Comparison of ENCODE assay signal across 8 cellular contexts in the genomic region with DNA sequence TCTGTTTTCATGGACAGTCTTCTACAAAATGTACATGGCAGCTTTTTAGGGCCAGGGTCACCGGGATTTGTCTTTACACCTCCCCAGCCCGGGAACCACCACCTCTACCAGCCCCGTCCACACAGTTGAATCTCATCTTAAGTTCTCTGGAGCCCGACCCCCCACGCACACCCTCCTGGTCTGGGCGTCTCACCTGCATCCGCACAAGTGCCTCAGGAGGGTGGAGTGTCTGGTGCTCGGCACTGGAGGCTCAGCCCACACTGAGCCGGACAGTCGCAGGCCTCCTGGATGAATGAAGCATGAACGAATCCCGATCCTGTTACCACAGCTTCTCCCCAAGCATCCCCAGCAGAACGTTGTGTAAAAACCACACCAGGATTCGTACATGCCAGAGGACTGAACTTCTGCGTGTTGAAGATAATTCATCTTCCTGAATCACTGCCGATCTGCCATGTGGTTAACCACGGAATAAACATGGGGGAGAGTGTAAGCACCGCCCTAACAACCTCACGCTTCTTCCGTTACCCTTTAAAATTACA.
DNase-seq lines count a peak whose midpoint lies in the region; ATAC-seq and TF ChIP-seq lines count a peak whose summit lies in the region.

No MANE protein-coding gene starts in this region.

- no peak overlapping the region for H3K9ac ChIP-seq in colonic mucosa (ENCODE audit: low read depth in 2 of 2, low read length in 2 of 2)

- no peaks in the 10 kb centered on the region for H3K27me3 Mint-ChIP-seq in activated CD4-positive, alpha-beta T cell treated with anti-CD3 and anti-CD28 coated beads for 36 hours
- H3K27me3 Mint-ChIP-seq in nephron progenitor cell (ENCODE audit: low read depth, poor library complexity), result peaks cover 44% of the 10 kb centered on the region

- H3K9me3 ChIP-seq in colonic mucosa, result no peaks in the 10 kb centered on the region

- peak; percentile 93 for ATAC-seq in activated CD4-positive, alpha-beta T cell treated with anti-CD3 and anti-CD28 coated beads for 36 hours
- ATAC-seq in HG02970 (IDR thresholded peaks at IDR 0.05; ENCODE audit: low FRiP score, unreplicated experiment) (no peak), GM18861 (IDR thresholded peaks at IDR 0.05; ENCODE audit: unreplicated experiment) (no peak)

- no peak overlapping the region for H3K27ac ChIP-seq in colonic mucosa

- H3K27ac Mint-ChIP-seq in activated CD4-positive, alpha-beta T cell treated with anti-CD3 and anti-CD28 coated beads for 36 hours, result peak overlapping the region; percentile 72
- no peak overlapping the region for H3K27ac Mint-ChIP-seq in nephron progenitor cell

- no peaks in the 10 kb centered on the region for H3K36me3 ChIP-seq in colonic mucosa

- CTCF ChIA-PET in activated CD4-positive, alpha-beta T cell treated with anti-CD3 and anti-CD28 coated beads for 36 hours (lab: Charles Lee), result interaction anchor here (0.8 to 1.3 kb wide), 3 partner anchors 11 to 31 kb away, joined by 3 to 4 read pairs (median 4); no protein-coding TSS in a partner anchor

- POLR2A ChIA-PET in activated CD4-positive, alpha-beta T cell treated with anti-CD3 and anti-CD28 coated beads for 36 hours (lab: Charles Lee), result interaction anchor here (0.7 kb wide), 1 partner anchor 18 kb away, joined by 3 read pairs; no protein-coding TSS in a partner anchor

- H3K4me1 ChIP-seq in colonic mucosa, result no peaks in the 10 kb centered on the region

- H3K27me3 ChIP-seq in colonic mucosa, result no peaks in the 10 kb centered on the region

- intact Hi-C loops in activated CD4-positive, alpha-beta T cell treated with anti-CD3 and anti-CD28 coated beads for 36 hours (cut with DNase I, micrococcal nuclease), result no loop called here
- intact Hi-C loops in colonic mucosa (cut with DNase I), result no loop called here

- H3K4me3 Mint-ChIP-seq in activated CD4-positive, alpha-beta T cell treated with anti-CD3 and anti-CD28 coated beads for 36 hours, result peak overlapping the region; percentile 66
- no peak overlapping the region for H3K4me3 Mint-ChIP-seq in nephron progenitor cell

- H3K36me3 Mint-ChIP-seq in activated CD4-positive, alpha-beta T cell treated with anti-CD3 and anti-CD28 coated beads for 36 hours (ENCODE audit: low read depth), result no peaks in the 10 kb centered on the region
- no peaks in the 10 kb centered on the region for H3K36me3 Mint-ChIP-seq in nephron progenitor cell (ENCODE audit: low read depth)

- DNase-seq in HK-2 (ENCODE audit: unreplicated experiment), result peak; percentile 60
- DNase-seq in activated CD4-positive, alpha-beta T cell treated with anti-CD3 and anti-CD28 coated beads for 36 hours, result peak; percentile 68
- peak; percentile 14 for DNase-seq in colonic mucosa
- peak; percentile 14 to 73 for DNase-seq in stimulated activated CD4-positive, alpha-beta T cell treated with anti-CD3 and anti-CD28 coated beads, Interleukin-4, amount 100 ng/mL, for 4 hours
- no peak for DNase-seq in nephron progenitor cell
- no peak for DNase-seq in OCI-M2 (lab: John Stamatoyannopoulos, UW; ENCODE audit: unreplicated experiment)

- no peak for TF ChIP-seq CTCF in colonic mucosa (IDR thresholded peaks at IDR 0.05)
- TF ChIP-seq CTCF in nephron progenitor cell (IDR thresholded peaks at IDR 0.05), result no peak

- H3K4me3 ChIP-seq in colonic mucosa, result no peak overlapping the region

- H3K9me3 Mint-ChIP-seq in activated CD4-positive, alpha-beta T cell treated with anti-CD3 and anti-CD28 coated beads for 36 hours (ENCODE audit: low read depth), result no peaks in the 10 kb centered on the region
- no peaks in the 10 kb centered on the region for H3K9me3 Mint-ChIP-seq in nephron progenitor cell

- peaks cover 36% of the 10 kb centered on the region for H3K4me1 Mint-ChIP-seq in activated CD4-positive, alpha-beta T cell treated with anti-CD3 and anti-CD28 coated beads for 36 hours
- peaks cover 14% of the 10 kb centered on the region for H3K4me1 Mint-ChIP-seq in nephron progenitor cell

Comparison
In these comparisons a context has a peak if more than half of its experiments do, and no peak if none do; other contexts are left out.
1. DNase-seq: peak in HK-2 (single experiment), activated CD4-positive, alpha-beta T cell treated with anti-CD3 and anti-CD28 coated beads for 36 hours (single experiment), colonic mucosa (single experiment) and stimulated activated CD4-positive, alpha-beta T cell treated with anti-CD3 and anti-CD28 coated beads, Interleukin-4, amount 100 ng/mL, for 4 hours (2 of 2); none in nephron progenitor cell (single experiment) and OCI-M2 (single experiment).